Comparison of ENCODE assay signal across 9 cellular contexts in the genomic region with DNA sequence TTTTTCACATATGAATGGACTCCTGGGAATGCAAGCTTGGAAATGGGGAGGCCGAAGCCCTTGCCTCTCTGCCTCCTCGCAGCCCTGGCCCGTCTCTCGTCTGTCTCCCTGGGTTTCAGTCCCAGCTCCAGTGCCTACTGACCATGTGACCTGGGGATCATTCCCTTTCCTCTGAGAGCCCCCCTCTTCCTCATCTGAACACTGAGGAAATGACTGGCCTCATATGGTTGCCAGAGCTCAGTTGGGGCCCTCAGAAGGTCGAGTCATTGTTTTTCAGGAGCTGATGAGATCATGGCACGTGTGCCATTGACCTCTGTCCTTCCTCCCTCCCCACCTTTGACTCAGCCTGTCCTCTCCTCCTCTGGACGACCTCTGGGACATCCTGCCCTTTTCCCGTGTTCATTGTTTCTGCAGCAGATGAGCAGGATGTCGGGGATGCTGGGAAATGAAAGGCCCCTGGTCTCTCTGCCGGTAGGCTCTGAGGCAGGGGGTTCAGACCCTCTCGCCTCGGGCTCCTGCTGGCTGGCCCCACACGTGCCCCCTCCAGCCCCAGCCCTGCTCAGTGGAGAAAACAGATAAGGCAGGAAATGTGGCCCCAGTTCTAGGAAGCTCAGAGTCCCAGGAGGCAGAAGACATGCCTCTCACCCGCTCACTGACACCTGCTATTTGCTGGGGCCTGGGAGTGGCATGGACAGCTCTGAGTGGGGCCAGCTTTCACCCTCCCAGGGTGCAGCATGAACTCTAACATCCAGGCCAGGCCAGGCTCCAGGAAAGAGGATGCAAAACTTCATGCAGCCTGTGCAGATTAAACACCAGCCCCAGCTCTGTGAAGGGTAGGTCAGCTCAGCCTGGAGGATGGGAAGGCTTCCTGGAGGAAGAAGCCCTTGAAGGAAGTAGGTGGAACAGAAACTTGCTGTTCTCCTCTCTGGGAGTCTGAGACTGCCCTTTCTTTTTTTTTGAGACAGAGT. TPM values are rescaled to one million over a fixed set of nuclear protein-coding genes. Genes with fewer than 3 reads are reported as not detected.
DNase-seq lines count a peak whose midpoint lies in the region; ATAC-seq and TF ChIP-seq lines count a peak whose summit lies in the region.
"Had no signal": no experiment of that assay in that cellular context is flagged by ENCODE, and none has a peak within 500 bp of the region (broad histone marks: within the 10 kb centered on the region; RNA-seq: fewer than 3 reads in every experiment).

No MANE protein-coding gene starts in this region.

- peak; percentile 86 for ATAC-seq in naive thymus-derived CD4-positive, alpha-beta T cell
- ATAC-seq in HG02642 (IDR thresholded peaks at IDR 0.05; ENCODE audit: poor library complexity, unreplicated experiment) (no peak), GM18867 (IDR thresholded peaks at IDR 0.05; ENCODE audit: unreplicated experiment) (no peak)

- no peak overlapping the region for H3K9ac ChIP-seq in MM.1S (ENCODE audit: low read length)
- peak overlapping the region; percentile 34 to 35 for H3K9ac ChIP-seq in colonic mucosa (ENCODE audit: low read depth in 2 of 2, low read length in 2 of 2)

- no peak overlapping the region for H3K4me3 Mint-ChIP-seq in CD4-positive, alpha-beta memory T cell
- peak overlapping the region in 1 of 10 donors; percentile 44 for H3K4me3 Mint-ChIP-seq in naive thymus-derived CD4-positive, alpha-beta T cell
- H3K4me3 Mint-ChIP-seq: activated naive CD4-positive, alpha-beta T cell treated with anti-CD3 and anti-CD28 coated beads, Interleukin-2, amount 50 U/mL, for 24 hours had no signal

- in situ Hi-C loops in G401 (cut with HindIII; ENCODE audit: low sequenced_read_pairs): no loop called here

- no peaks in the 10 kb centered on the region for H3K9me2 ChIP-seq in MM.1S (replicated peaks; ENCODE audit: insufficient read depth, low read length)

- TF ChIP-seq CTCF in MM.1S (IDR thresholded peaks at IDR 0.05; ENCODE audit: low read length): no peak
- TF ChIP-seq CTCF in colonic mucosa (IDR thresholded peaks at IDR 0.05): no peak

- H3K27ac Mint-ChIP-seq in CD4-positive, alpha-beta memory T cell: peak overlapping the region in 4 of 7 donors; percentile 46 to 52 (median 48)
- H3K27ac Mint-ChIP-seq in naive thymus-derived CD4-positive, alpha-beta T cell: peak overlapping the region in 3 of 9 donors; percentile 51 to 82 (median 63)
- H3K27ac Mint-ChIP-seq: activated naive CD4-positive, alpha-beta T cell treated with anti-CD3 and anti-CD28 coated beads, Interleukin-2, amount 50 U/mL, for 24 hours had no signal

- POLR2A ChIA-PET in CD4-positive, alpha-beta memory T cell (lab: Charles Lee; ENCODE audit: partially characterized antibody): interaction anchor here (1.4 to 5.1 kb wide), 3 partner anchors 8 to 16 kb away, joined by 5 to 26 read pairs (median 11); a partner anchor contains a TSS
- POLR2A ChIA-PET in naive thymus-derived CD4-positive, alpha-beta T cell (lab: Charles Lee): interaction anchor here (0.7 to 4.9 kb wide), 7 partner anchors 9 to 927 kb away, joined by 3 to 41 read pairs (median 6); a partner anchor contains a TSS

- intact Hi-C loops in CD4-positive, alpha-beta memory T cell (cut with micrococcal nuclease): no loop called here
- intact Hi-C loops in colonic mucosa (cut with DNase I): no loop called here
- intact Hi-C loops in naive thymus-derived CD4-positive, alpha-beta T cell (cut with micrococcal nuclease): no loop called here

- DNase-seq in CD4-positive, alpha-beta memory T cell: no peak
- DNase-seq in MM.1S (no peak), colonic mucosa (no peak), G401 (ENCODE audit: low spot score) (no peak), caudate nucleus (lab: John Stamatoyannopoulos, UW) (no peak)
- no peak for DNase-seq in naive thymus-derived CD4-positive, alpha-beta T cell

- H2AFZ ChIP-seq in MM.1S (ENCODE audit: low read length): 0 out of 2 replicates have a peak overlapping the region, but pooled peaks have one; percentile 6

- H3K4me1 Mint-ChIP-seq in CD4-positive, alpha-beta memory T cell: peaks cover 1 to 16% (median 5%) of the 10 kb centered on the region in 4 donors
- H3K4me1 Mint-ChIP-seq in naive thymus-derived CD4-positive, alpha-beta T cell: peaks cover 0 to 35% (median 13%) of the 10 kb centered on the region in 7 donors

- H3K4me2 ChIP-seq in MM.1S (ENCODE audit: low read depth, low read length): no peak overlapping the region

- no peaks in the 10 kb centered on the region for H3K36me3 ChIP-seq in CD4-positive, alpha-beta memory T cell (ENCODE audit: insufficient read depth, low read length)
- H3K36me3 ChIP-seq in MM.1S (replicated peaks; ENCODE audit: insufficient read depth, low read length): no peaks in the 10 kb centered on the region
- H3K36me3 ChIP-seq in colonic mucosa: no peaks in the 10 kb centered on the region
- no peaks in the 10 kb centered on the region for H3K36me3 ChIP-seq in naive thymus-derived CD4-positive, alpha-beta T cell (ENCODE audit: control insufficient read depth in 2 of 3, insufficient read depth in 3 of 3, low read length in 3 of 3)

- H3K4me3 ChIP-seq in CD4-positive, alpha-beta memory T cell (ENCODE audit: low read length in 2 of 2): no peak overlapping the region
- no peak overlapping the region for H3K4me3 ChIP-seq in MM.1S (ENCODE audit: low read length)
- H3K4me3 ChIP-seq in colonic mucosa: no peak overlapping the region
- no peak overlapping the region for H3K4me3 ChIP-seq in naive thymus-derived CD4-positive, alpha-beta T cell (ENCODE audit: low read length)

- H3K9me3 Mint-ChIP-seq in CD4-positive, alpha-beta memory T cell: no peaks in the 10 kb centered on the region
- H3K9me3 Mint-ChIP-seq in naive thymus-derived CD4-positive, alpha-beta T cell: no peaks in the 10 kb centered on the region
- H3K9me3 Mint-ChIP-seq: activated naive CD4-positive, alpha-beta T cell treated with anti-CD3 and anti-CD28 coated beads, Interleukin-2, amount 50 U/mL, for 24 hours had no signal

- H3K4me1 ChIP-seq in CD4-positive, alpha-beta memory T cell (ENCODE audit: insufficient read depth, low read length): peaks cover 13% of the 10 kb centered on the region
- H3K4me1 ChIP-seq in MM.1S (ENCODE audit: low read length): 0 out of 2 replicates have a peak, but pooled peaks cover 10% of the 10 kb centered on the region
- H3K4me1 ChIP-seq in colonic mucosa: no peaks in the 10 kb centered on the region
- peaks cover 0 to 13% of the 10 kb centered on the region in 2 donors for H3K4me1 ChIP-seq in naive thymus-derived CD4-positive, alpha-beta T cell (ENCODE audit: control insufficient read depth in 2 of 2, insufficient read depth in 2 of 2, low read length in 2 of 2)

- CTCF ChIA-PET in CD4-positive, alpha-beta memory T cell (lab: Charles Lee; ENCODE audit: partially characterized antibody): interaction anchor here (1.2 to 1.4 kb wide), 3 partner anchors 21 to 37 kb away, joined by 3 to 4 read pairs (median 3); no protein-coding TSS in a partner anchor
- CTCF ChIA-PET in naive thymus-derived CD4-positive, alpha-beta T cell (lab: Charles Lee): interaction anchor here (1.4 kb wide), 1 partner anchor 10 kb away, joined by 3 read pairs; no protein-coding TSS in a partner anchor

- H3K36me3 Mint-ChIP-seq in CD4-positive, alpha-beta memory T cell: no peaks in the 10 kb centered on the region
- H3K36me3 Mint-ChIP-seq in naive thymus-derived CD4-positive, alpha-beta T cell: peaks cover 0 to 3% (median 0%) of the 10 kb centered on the region in 5 donors
- H3K36me3 Mint-ChIP-seq: activated naive CD4-positive, alpha-beta T cell treated with anti-CD3 and anti-CD28 coated beads, Interleukin-2, amount 50 U/mL, for 24 hours had no signal

- H4K20me1 ChIP-seq in MM.1S (ENCODE audit: insufficient read depth, low read length): no peaks in the 10 kb centered on the region

- H3F3A ChIP-seq in MM.1S (ENCODE audit: insufficient read depth, low read length): no peaks in the 10 kb centered on the region

- H3K9me3 ChIP-seq in CD4-positive, alpha-beta memory T cell (ENCODE audit: control insufficient read depth in 1 of 2, low read length in 2 of 2): no peaks in the 10 kb centered on the region
- H3K9me3 ChIP-seq in MM.1S (replicated peaks; ENCODE audit: insufficient read depth, low read length): no peaks in the 10 kb centered on the region
- H3K9me3 ChIP-seq in colonic mucosa: no peaks in the 10 kb centered on the region
- no peaks in the 10 kb centered on the region for H3K9me3 ChIP-seq in naive thymus-derived CD4-positive, alpha-beta T cell (ENCODE audit: control insufficient read depth in 2 of 3, low read length in 3 of 3)

- no peaks in the 10 kb centered on the region for H3K27me3 ChIP-seq in CD4-positive, alpha-beta memory T cell (ENCODE audit: insufficient read depth, low read length)
- H3K27me3 ChIP-seq in MM.1S (replicated peaks; ENCODE audit: insufficient read depth, low read length) (no peaks in the 10 kb centered on the region), colonic mucosa (no peaks in the 10 kb centered on the region)
- H3K27me3 ChIP-seq in naive thymus-derived CD4-positive, alpha-beta T cell (ENCODE audit: control insufficient read depth in 2 of 2, insufficient read depth in 2 of 2, low read length in 2 of 2): no peaks in the 10 kb centered on the region

- H3K27ac ChIP-seq in CD4-positive, alpha-beta memory T cell (ENCODE audit: low read depth, low read length): no peak overlapping the region
- no peak overlapping the region for H3K27ac ChIP-seq in MM.1S (ENCODE audit: low read length)
- no peak overlapping the region for H3K27ac ChIP-seq in colonic mucosa
- peak overlapping the region; percentile 46 for H3K27ac ChIP-seq in naive thymus-derived CD4-positive, alpha-beta T cell (ENCODE audit: low read depth, low read length)
- no peak overlapping the region for H3K27ac ChIP-seq in caudate nucleus (ENCODE audit: low read depth, low read length)

- no peaks in the 10 kb centered on the region for H3K79me2 ChIP-seq in MM.1S (ENCODE audit: low read length)

- no peaks in the 10 kb centered on the region for H3K27me3 Mint-ChIP-seq in CD4-positive, alpha-beta memory T cell
- no peaks in the 10 kb centered on the region for H3K27me3 Mint-ChIP-seq in naive thymus-derived CD4-positive, alpha-beta T cell
- H3K27me3 Mint-ChIP-seq: activated naive CD4-positive, alpha-beta T cell treated with anti-CD3 and anti-CD28 coated beads, Interleukin-2, amount 50 U/mL, for 24 hours had no signal

RNA-seq across cellular contexts. Expression of a gene that starts 8.3 kb away (rescaled TPM):
- total RNA-seq in CD4-positive, alpha-beta memory T cell: 10 to 100 TPM; 77.7 to 83.8 TPM
- polyA plus RNA-seq in CD4-positive, alpha-beta memory T cell: 10 to 100 TPM; 28.6 to 49.7 TPM
- 10 to 100 TPM; 38.8 to 50.5 TPM for total RNA-seq in colonic mucosa
- total RNA-seq in naive thymus-derived CD4-positive, alpha-beta T cell: 10 to 100 TPM; 33.5 to 80.0 (median 65.7) TPM
- 10 to 100 TPM; 25.1 to 52.7 TPM for polyA plus RNA-seq in naive thymus-derived CD4-positive, alpha-beta T cell
- total RNA-seq in G401 (2014; rRNA removed; shearing (Covaris generic)): 56.1 and 59.4 TPM in 2 replicates

RNA-seq across cellular contexts. Expression of a gene that starts 15.0 kb away (rescaled TPM):
- 10 to 100 TPM; 57.3 to 58.8 TPM for total RNA-seq in CD4-positive, alpha-beta memory T cell
- 10 to 100 TPM in 1 of 2 donors, 1 to 10 TPM in 1; 7.9 to 11.8 TPM for polyA plus RNA-seq in CD4-positive, alpha-beta memory T cell
- 10 to 100 TPM; 27.2 to 39.1 TPM for total RNA-seq in colonic mucosa
- 10 to 100 TPM; 47.9 to 68.2 (median 65.1) TPM for total RNA-seq in naive thymus-derived CD4-positive, alpha-beta T cell
- polyA plus RNA-seq in naive thymus-derived CD4-positive, alpha-beta T cell: 10 to 100 TPM; 12.2 to 20.5 TPM
- total RNA-seq in G401 (2014; rRNA removed; shearing (Covaris generic)): 42.5 and 57.7 TPM in 2 replicates

RNA-seq across cellular contexts. Expression of a gene that starts 16.1 kb away (rescaled TPM):
- 10 to 100 TPM; 10.1 to 12.4 TPM for total RNA-seq in CD4-positive, alpha-beta memory T cell
- 1 to 10 TPM; 5.0 to 6.1 TPM for polyA plus RNA-seq in CD4-positive, alpha-beta memory T cell
- total RNA-seq in colonic mucosa: 1 to 10 TPM; 1.1 to 1.3 TPM
- 10 to 100 TPM in 3 of 5 experiments, 1 to 10 TPM in 2; 4.1 to 18.6 (median 10.3) TPM for total RNA-seq in naive thymus-derived CD4-positive, alpha-beta T cell
- 1 to 10 TPM; 5.6 to 5.9 TPM for polyA plus RNA-seq in naive thymus-derived CD4-positive, alpha-beta T cell
- total RNA-seq in G401 (2014; rRNA removed; shearing (Covaris generic)): 0.54 and 0.62 TPM in 2 replicates

RNA-seq across cellular contexts. Expression of a gene that starts 19.5 kb away (rescaled TPM):
- total RNA-seq in CD4-positive, alpha-beta memory T cell: 1 to 10 TPM; 4.6 to 5.7 TPM
- polyA plus RNA-seq in CD4-positive, alpha-beta memory T cell: under 1 TPM; 0.26 to 0.34 TPM
- under 1 TPM; 0.54 to 0.74 TPM for total RNA-seq in colonic mucosa
- total RNA-seq in naive thymus-derived CD4-positive, alpha-beta T cell: 1 to 10 TPM; 1.6 to 7.8 (median 2.2) TPM
- polyA plus RNA-seq in naive thymus-derived CD4-positive, alpha-beta T cell: under 1 TPM in 1 of 2 donors, not detected in 1; 0.85 TPM
- total RNA-seq in G401 (2014; rRNA removed; shearing (Covaris generic)): not detected in 2 replicates

RNA-seq across cellular contexts. Expression of a gene that starts 34.4 kb away (rescaled TPM):
- 100 to 1,000 TPM; 144 to 154 TPM for total RNA-seq in CD4-positive, alpha-beta memory T cell
- 10 to 100 TPM; 30.0 to 34.5 TPM for polyA plus RNA-seq in CD4-positive, alpha-beta memory T cell
- total RNA-seq in colonic mucosa: 10 to 100 TPM; 56.1 to 56.3 TPM
- 100 to 1,000 TPM in 4 of 5 experiments, 10 to 100 TPM in 1; 75.6 to 124 (median 115) TPM for total RNA-seq in naive thymus-derived CD4-positive, alpha-beta T cell
- polyA plus RNA-seq in naive thymus-derived CD4-positive, alpha-beta T cell: 10 to 100 TPM; 23.7 to 30.1 TPM
- 80.1 and 118 TPM in 2 replicates for total RNA-seq in G401 (2014; rRNA removed; shearing (Covaris generic))
